ENCODE assay signal across 8 cellular contexts in genomic region chr1:174021611-174022079, GRCh38. TPM values are rescaled to one million over a fixed set of nuclear protein-coding genes. Genes with fewer than 3 reads are reported as not detected.
DNase-seq lines count a peak whose midpoint lies in the region; ATAC-seq, FAIRE-seq and TF ChIP-seq lines count a peak whose summit lies in the region.

No MANE protein-coding gene starts in this region.

- WGBS in small intestine, 3 donors, result 0 to 1% (median 0%) methylated on average over 26 to 35 of the region's 35 CpGs

- TF ChIP-seq CTCF in MCF 10A (IDR thresholded peaks at IDR 0.05; ENCODE audit: unreplicated experiment), result no peak

- H3K4me1 ChIP-seq in small intestine (ENCODE audit: control insufficient read depth in 2 of 2, insufficient read depth in 1 of 2, low read depth in 1 of 2, low read length in 1 of 2), result peaks cover 0 to 11% of the 10 kb centered on the region in 2 donors

- FAIRE-seq in small intestine (lab: Jason Lieb, UNC), result no peak

- no peaks in the 10 kb centered on the region for H3K27me3 ChIP-seq in small intestine (ENCODE audit: control insufficient read depth in 2 of 2, insufficient read depth in 2 of 2, low read length in 2 of 2)

- peak overlapping the region; percentile 82 for H3K4me3 Mint-ChIP-seq in MCF 10A (ENCODE audit: unreplicated experiment)
- peak overlapping the region; percentile 92 to 98 (median 96) for H3K4me3 Mint-ChIP-seq in immature natural killer cell

- H3K9me3 Mint-ChIP-seq in MCF 10A (ENCODE audit: unreplicated experiment) (no peaks in the 10 kb centered on the region), immature natural killer cell (no peaks in the 10 kb centered on the region)

- no peaks in the 10 kb centered on the region for H3K36me3 ChIP-seq in small intestine (ENCODE audit: control insufficient read depth in 2 of 2, insufficient read depth in 2 of 2, low read length in 2 of 2)

- H3K4me1 Mint-ChIP-seq in MCF 10A (ENCODE audit: insufficient read depth, unreplicated experiment) (peaks cover 45% of the 10 kb centered on the region), immature natural killer cell (peaks cover 48 to 63% of the 10 kb centered on the region in 2 donors)

- POLR2A ChIA-PET in MCF 10A (lab: Yijun Ruan, JAX), result interaction anchor here (0.7 to 3.7 kb wide), 20 partner anchors 11 to 1278 kb away, joined by 3 to 37 read pairs (median 4); partner anchors contain the start of genes GAS5, RABGAP1L and ZBTB37

- BruUV-seq in MCF 10A (replicated peaks; lab: Mats Ljungman, UMichigan), result no TSS peak

- H3K27ac Mint-ChIP-seq in MCF 10A (ENCODE audit: low read depth, unreplicated experiment), result peak overlapping the region; percentile 95
- H3K27ac Mint-ChIP-seq in immature natural killer cell, result peak overlapping the region; percentile 90 to 98 (median 95)

- H3K27me3 Mint-ChIP-seq in MCF 10A (ENCODE audit: insufficient read depth, unreplicated experiment) (no peaks in the 10 kb centered on the region), immature natural killer cell (ENCODE audit: low read depth in 3 of 3) (peaks cover 0 to 15% (median 6%) of the 10 kb centered on the region in 3 donors)

- peak overlapping the region; percentile 88 for H3K4me3 ChIP-seq in small intestine (ENCODE audit: low read depth in 1 of 2, low read length in 2 of 2)

- intact Hi-C loops in MCF 10A (cut with micrococcal nuclease), result loop anchor here (2.0 to 5.0 kb wide), 4 partner anchors 53 to 196 kb away; partner anchors contain the start of gene ZBTB37

- peak; percentile 33 for ATAC-seq in GM21360 (IDR thresholded peaks at IDR 0.05; ENCODE audit: unreplicated experiment)
- ATAC-seq in HG03575 (IDR thresholded peaks at IDR 0.05; ENCODE audit: extremely low read depth, insufficient number of reproducible peaks, low FRiP score, unreplicated experiment), result peak; percentile 13

- CTCF ChIA-PET in MCF 10A (lab: Yijun Ruan, JAX), result interaction anchor here (0.6 to 1.1 kb wide), 3 partner anchors 10 to 240 kb away, joined by 3 to 5 read pairs (median 4); no protein-coding TSS in a partner anchor

- no peaks in the 10 kb centered on the region for H3K9me3 ChIP-seq in small intestine (ENCODE audit: control insufficient read depth, low read depth)

- H3K27ac ChIP-seq in small intestine (ENCODE audit: low read depth in 1 of 2, low read length in 1 of 2), result peak overlapping the region; percentile 94 to 95

- DNase-seq in DMS153 treated with DMSO at 0.1 percent for 48 hours (lab: John Stamatoyannopoulos, UW; ENCODE audit: unreplicated experiment), result peak; percentile 32
- peak; percentile 9 for DNase-seq in T follicular helper cell (ENCODE audit: low read depth)
- DNase-seq in MCF 10A (ENCODE audit: unreplicated experiment), result peak; percentile 55
- DNase-seq in immature natural killer cell, result peak in 1 of 3 donors; percentile 51
- DNase-seq in small intestine, result peak; percentile 61
- no peak for DNase-seq in GDM1 (lab: John Stamatoyannopoulos, UW)

- H3K36me3 Mint-ChIP-seq in MCF 10A (ENCODE audit: insufficient read depth, unreplicated experiment), result peaks cover 16% of the 10 kb centered on the region
- no peaks in the 10 kb centered on the region for H3K36me3 Mint-ChIP-seq in immature natural killer cell

RNA-seq across cellular contexts. Expression of gene RC3H1, which starts 0.5 kb away (rescaled TPM):
- 25.7 and 26.9 TPM in 2 replicates for total RNA-seq in MCF 10A (2022)
- polyA plus RNA-seq in immature natural killer cell (10 to 100 TPM in 1 of 3 donors, 1 to 10 TPM in 2; 3.9 to 10.4 (median 5.7) TPM), small intestine (1 to 10 TPM; 2.4 to 5.8 (median 2.9) TPM)
